Comparison of ENCODE assay signal across 8 cellular contexts in the genomic region with DNA sequence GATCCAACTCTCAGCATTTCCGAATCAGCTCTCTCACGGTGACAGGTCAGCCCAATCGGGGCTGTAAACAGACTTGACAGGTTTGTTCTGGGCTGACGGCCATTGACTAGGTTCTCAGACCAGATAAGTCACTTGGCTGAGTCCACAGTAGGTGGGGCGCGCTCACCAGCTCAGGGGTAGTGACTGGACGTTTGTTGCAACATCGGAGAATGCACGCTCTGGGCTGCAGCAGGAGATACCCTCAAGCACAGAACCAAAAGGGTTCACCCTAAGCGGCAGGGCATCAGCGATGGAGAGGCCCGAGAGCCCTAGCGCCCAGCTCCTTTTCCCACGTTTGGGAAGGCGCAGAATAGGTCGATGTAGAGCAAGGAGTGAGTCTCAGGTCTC. TPM values are rescaled to one million over a fixed set of nuclear protein-coding genes. Genes with fewer than 3 reads are reported as not detected.
DNase-seq lines count a peak whose midpoint lies in the region; ATAC-seq and TF ChIP-seq lines count a peak whose summit lies in the region.

No MANE protein-coding gene starts in this region.

- H3K4me1 ChIP-seq in H9 (ENCODE audit: insufficient read depth, low read length) (no peaks in the 10 kb centered on the region), iPS-20b (ENCODE audit: insufficient read depth, low read length) (peaks cover 12% of the 10 kb centered on the region; the same call in 1 of the 2 replicates)

- peaks cover 19% of the 10 kb centered on the region; the same call in 1 of the 2 replicates for H3K79me2 ChIP-seq in H9 (ENCODE audit: insufficient read depth, low read length)

- H2BK12ac ChIP-seq in H9 (ENCODE audit: insufficient read length, low read depth, low read length) = no peak overlapping the region

- no CpG with 5 or more reads among the region's 16 CpGs for WGBS in H9 (ENCODE audit: extremely low coverage, insufficient read length, low lambda C conversion rate)

- H3K23me2 ChIP-seq in H9 (ENCODE audit: insufficient read length, low read depth, low read length, poor library complexity, severe bottlenecking) = peaks cover 17% of the 10 kb centered on the region

- H3K4me3 ChIP-seq in GM12864 (ENCODE audit: low read depth, low read length) (peak overlapping the region; percentile 98), NB4 (ENCODE audit: low read depth, low read length) (peak overlapping the region; percentile 92), iPS-20b (ENCODE audit: low read length) (peak overlapping the region; percentile 95), skeletal muscle cell (ENCODE audit: low read depth, low read length) (peak overlapping the region; percentile 83)

- H4K5ac ChIP-seq in H9 (ENCODE audit: insufficient read length, low read depth, low read length) = no peak overlapping the region

- H2BK120ac ChIP-seq in H9 (ENCODE audit: low read depth, low read length, poor library complexity, severe bottlenecking) = no peak overlapping the region

- H3K56ac ChIP-seq in H9 (ENCODE audit: insufficient read length, low read depth, low read length) = no peak overlapping the region

- no peak overlapping the region for H3K14ac ChIP-seq in H9 (ENCODE audit: insufficient read depth, low read length)

- H2BK20ac ChIP-seq in H9 (ENCODE audit: low read depth, low read length, poor library complexity, severe bottlenecking) = no peak overlapping the region

- H3K4me2 ChIP-seq in H9 (ENCODE audit: insufficient read depth, insufficient read length, low read length) = peak overlapping the region; percentile 85

- peaks cover 8% of the 10 kb centered on the region; the same call in 1 of the 2 replicates for H3K27me3 Mint-ChIP-seq in H9 (ENCODE audit: low read depth)
- H3K27me3 Mint-ChIP-seq in brain = peaks cover 28% of the 10 kb centered on the region

- no peak overlapping the region for H3T11ph ChIP-seq in H9 (ENCODE audit: low read length)

- TF ChIP-seq POLR2A in NB4 (IDR thresholded peaks at IDR 0.05; ENCODE audit: extremely low read depth, insufficient read length) = no peak

- H3K9ac ChIP-seq in H9 (ENCODE audit: extremely low read depth, insufficient read length, low read length) = peak overlapping the region; percentile 43
- peak overlapping the region; percentile 91 for H3K9ac ChIP-seq in iPS-20b (ENCODE audit: low read depth, low read length)

- H2AFZ ChIP-seq in H9 (ENCODE audit: low read length) = no peak overlapping the region

- no peak overlapping the region for H4K8ac ChIP-seq in H9 (replicated peaks; ENCODE audit: insufficient read length, low read depth, low read length)

- no peak overlapping the region for H3K27ac ChIP-seq in H9 (ENCODE audit: insufficient read length, low read depth, low read length)
- no peak overlapping the region for H3K27ac ChIP-seq in iPS-20b (ENCODE audit: low read length)

- no peak overlapping the region for H2AK5ac ChIP-seq in H9 (ENCODE audit: insufficient read length, low read length)

- H3K23ac ChIP-seq in H9 (ENCODE audit: insufficient read length, low read depth, low read length) = no peak overlapping the region

- H3K4ac ChIP-seq in H9 (ENCODE audit: low read depth, low read length) = no peak overlapping the region

- ATAC-seq in GM18858 (IDR thresholded peaks at IDR 0.05; ENCODE audit: unreplicated experiment) = no peak

- peak overlapping the region; percentile 6 for H3K18ac ChIP-seq in H9 (ENCODE audit: insufficient read length, low read depth, low read length)

- H3K9me3 ChIP-seq in H9 (ENCODE audit: control insufficient read depth, low read depth, low read length) (no peaks in the 10 kb centered on the region), iPS-20b (ENCODE audit: insufficient read depth, low read depth, low read length) (no peaks in the 10 kb centered on the region)

- no peaks in the 10 kb centered on the region for H4K20me1 ChIP-seq in H9 (ENCODE audit: control insufficient read depth, insufficient read depth, insufficient read length)

- DNase-seq in GM12864 (ENCODE audit: low read depth) (peak; percentile 62), H9 (peak; percentile 62), NB4 (ENCODE audit: low read depth) (peak; percentile 96), skeletal muscle cell (ENCODE audit: low read depth) (peak; percentile 78), SHP77 treated with DMSO at 0.1 percent for 48 hours (lab: John Stamatoyannopoulos, UW) (no peak)

- no peak overlapping the region for H4K91ac ChIP-seq in H9 (ENCODE audit: insufficient read length, low read depth, low read length)

- peaks cover 22 to 23% of the 10 kb centered on the region in 2 experiments for H3K4me1 Mint-ChIP-seq in H9
- H3K4me1 Mint-ChIP-seq in brain = peaks cover 18% of the 10 kb centered on the region

- H3K27me3 ChIP-seq in H9 (ENCODE audit: insufficient read depth, low read length) (no peaks in the 10 kb centered on the region), iPS-20b (ENCODE audit: insufficient read depth, low read length) (peaks cover 12% of the 10 kb centered on the region)

- no peaks in the 10 kb centered on the region for H3K36me3 ChIP-seq in iPS-20b (ENCODE audit: insufficient read depth, low read depth, low read length)

- no peak overlapping the region for H2BK15ac ChIP-seq in H9 (ENCODE audit: low read depth, low read length)

- TF ChIP-seq CTCF in GM12864 (IDR thresholded peaks at IDR 0.05; ENCODE audit: low read depth, low read length, missing control alignments) (peak; percentile 34), H9 (conservative IDR thresholded peaks at IDR 0.05) (0 out of 3 replicates have a peak, but pooled peaks have one; percentile 9), NB4 (IDR thresholded peaks at IDR 0.05; ENCODE audit: low read depth, low read length) (peak; percentile 30), brain (conservative IDR thresholded peaks at IDR 0.05) (peak in 1 of 2 experiments; percentile 25)

- peaks cover 0 to 5% (median 0%) of the 10 kb centered on the region in 3 experiments; a peak in 4 of 7 replicates for H3K36me3 Mint-ChIP-seq in H9 (ENCODE audit: insufficient read depth in 1 of 3, low read depth in 3 of 3)
- H3K36me3 Mint-ChIP-seq in brain = no peaks in the 10 kb centered on the region

- H2BK5ac ChIP-seq in H9 (ENCODE audit: insufficient read length, low read length) = no peak overlapping the region

- H3K27ac Mint-ChIP-seq in H9 (peak overlapping the region; percentile 95 to 99 (median 98)), brain (peak overlapping the region; percentile 98 to 99 (median 99))

- H3K4me3 Mint-ChIP-seq in H9 = peak overlapping the region; percentile 97 to 99
- H3K4me3 Mint-ChIP-seq in brain = peak overlapping the region; percentile 92 to 100 (median 95)

- no peaks in the 10 kb centered on the region for H3K79me1 ChIP-seq in H9 (ENCODE audit: insufficient read depth, low read depth, low read length, poor library complexity, severe bottlenecking)

- H3K9me3 Mint-ChIP-seq in H9 (no peaks in the 10 kb centered on the region; a peak in 1 of 5 replicates), brain (peaks cover 0 to 6% (median 4%) of the 10 kb centered on the region in 5 experiments)

RNA-seq across cellular contexts. Expression of gene KLLN, which starts 1.8 kb away (rescaled TPM):
- 0.61 and 0.79 TPM in 2 replicates for total RNA-seq in H9 (2021)
- polyA plus RNA-seq in brain (ENCODE audit: insufficient read depth, low read depth, low replicate concordance) = 0.24 TPM

RNA-seq across cellular contexts. Expression of gene PTEN, which starts 1.9 kb away (rescaled TPM):
- 49.5 and 52.8 TPM in 2 replicates for total RNA-seq in H9 (2021)
- polyA plus RNA-seq in brain (ENCODE audit: insufficient read depth, low read depth, low replicate concordance) = 29.6 TPM

RNA-seq across cellular contexts. Expression of gene ATAD1, which starts 43.5 kb away (rescaled TPM):
- total RNA-seq in H9 (2021) = 38.7 and 39.7 TPM in 2 replicates
- 24.2 TPM for polyA plus RNA-seq in brain (ENCODE audit: insufficient read depth, low read depth, low replicate concordance)
